Comparison of ENCODE assay signal across 35 cellular contexts in the genomic region with DNA sequence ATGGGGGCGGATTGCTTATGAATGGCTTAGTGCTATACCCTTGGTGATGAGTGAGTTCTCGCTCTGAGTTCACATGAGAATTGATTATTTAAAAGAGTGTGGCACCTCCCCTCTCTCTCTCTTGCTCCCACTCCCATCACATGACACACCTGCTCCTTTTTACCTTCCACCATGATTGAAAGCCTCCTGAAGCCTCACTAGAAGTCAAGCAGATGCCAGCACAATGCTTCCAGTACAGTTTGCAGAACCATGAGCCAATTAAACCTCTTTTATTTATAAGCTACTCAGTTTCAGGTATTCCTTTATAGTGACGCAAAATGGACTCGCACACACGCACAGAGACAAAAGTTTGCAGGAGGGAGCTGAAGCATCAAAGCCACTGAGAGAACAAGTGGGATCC.
"Had no signal": no experiment of that assay in that cellular context is flagged by ENCODE, and none has a peak within 500 bp of the region (broad histone marks: within the 10 kb centered on the region; RNA-seq: fewer than 3 reads in every experiment).

No MANE protein-coding gene starts in this region.

- H3K4me1 ChIP-seq: adrenal gland, body of pancreas, gastrocnemius medialis had no signal

- H3K27ac Mint-ChIP-seq: activated B cell treated with CpG ODN at 0.5 μM for 24 hours; activated CD4-positive, alpha-beta memory T cell treated with anti-CD3 and anti-CD28 coated beads for 36 hours; activated CD8-positive, alpha-beta memory T cell treated with anti-CD3 and anti-CD28 coated beads, Interleukin-2, amount 10 ng/mL, durations not matched to agents 7 days and 5 days; activated CD8-positive, alpha-beta T cell treated with anti-CD3 and anti-CD28 coated beads, Interleukin-2, amount 10 ng/mL, durations not matched to agents 7 days and 5 days; activated naive CD4-positive, alpha-beta T cell treated with anti-CD3 and anti-CD28 coated beads, Interleukin-2, amount 50 U/mL, for 24 hours; activated naive CD8-positive, alpha-beta T cell treated with anti-CD3 and anti-CD28 coated beads for 36 hours; activated naive CD8-positive, alpha-beta T cell treated with anti-CD3 and anti-CD28 coated beads, Interleukin-2, amount 50 U/mL, for 24 hours; activated T-helper 1 cell treated with anti-CD3 and anti-CD28 coated beads, Interleukin-12 subunit alpha, Interleukin-12 subunit beta, Interleukin-2, Interleukin-4 antibody, amounts not matched to agents 30 ng/mL and 10 ng/mL and 1 ng/mL, durations not matched to agents 14 hours and 24 hours and 36 hours; effector memory CD8-positive, alpha-beta T cell; T-helper 1 cell treated with Interleukin-12 subunit alpha and Interleukin-12 subunit beta and Interleukin-4 antibody, amounts not matched to agents 30 μg/mL and 1 μg/mL, for 36 hours; T-helper 2 cell treated with Interferon-gamma antibody and Interleukin-4, amounts not matched to agents 5 μg/mL and 100 μg/mL, for 36 hours had no signal

- H3K27me3 Mint-ChIP-seq: activated B cell treated with CpG ODN at 0.5 μM for 24 hours; activated CD4-positive, alpha-beta memory T cell treated with anti-CD3 and anti-CD28 coated beads for 36 hours; activated naive CD4-positive, alpha-beta T cell treated with anti-CD3 and anti-CD28 coated beads, Interleukin-2, amount 50 U/mL, for 24 hours; activated naive CD8-positive, alpha-beta T cell treated with anti-CD3 and anti-CD28 coated beads for 36 hours; activated naive CD8-positive, alpha-beta T cell treated with anti-CD3 and anti-CD28 coated beads, Interleukin-2, amount 50 U/mL, for 24 hours had no signal

- H3K4me1 Mint-ChIP-seq: activated B cell treated with CpG ODN at 0.5 μM for 24 hours; activated CD8-positive, alpha-beta memory T cell treated with anti-CD3 and anti-CD28 coated beads, Interleukin-2, amount 10 ng/mL, durations not matched to agents 7 days and 5 days; activated naive CD4-positive, alpha-beta T cell treated with anti-CD3 and anti-CD28 coated beads, Interleukin-2, amount 50 U/mL, for 24 hours; activated naive CD8-positive, alpha-beta T cell treated with anti-CD3 and anti-CD28 coated beads for 36 hours had no signal

- H3K27ac ChIP-seq: adrenal gland, body of pancreas, esophagus muscularis mucosa, foreskin keratinocyte, gastrocnemius medialis, heart left ventricle, WERI-Rb-1 had no signal

- H3K27me3 ChIP-seq: body of pancreas, esophagus muscularis mucosa, foreskin keratinocyte, gastrocnemius medialis, heart left ventricle had no signal

- H3K4me3 ChIP-seq: adrenal gland, body of pancreas, esophagus muscularis mucosa, gastrocnemius medialis, heart left ventricle had no signal

- H3K9me3 ChIP-seq: adrenal gland, body of pancreas, gastrocnemius medialis had no signal

- DNase-seq: activated B cell treated with CpG ODN at 0.5 μM for 24 hours; activated CD4-positive, alpha-beta memory T cell treated with anti-CD3 and anti-CD28 coated beads for 36 hours; activated CD4-positive, alpha-beta T cell treated with anti-CD3 and anti-CD28 coated beads for 48 hours; activated CD4-positive, alpha-beta T cell treated with anti-CD3 and anti-CD28 coated beads, Interleukin-2, amount 50 U/mL, for 1 hour; activated CD8-positive, alpha-beta memory T cell treated with anti-CD3 and anti-CD28 coated beads, Interleukin-2, amount 10 ng/mL, durations not matched to agents 7 days and 5 days; activated CD8-positive, alpha-beta memory T cell treated with anti-CD3 and anti-CD28 coated beads, Interleukin-2, amount 50 U/mL, for 4 hours; activated CD8-positive, alpha-beta T cell treated with anti-CD3 and anti-CD28 coated beads, Interleukin-2, amount 10 ng/mL, durations not matched to agents 7 days and 5 days; activated gamma-delta T cell; activated naive CD4-positive, alpha-beta T cell treated with Interleukin-2 at 50 U/mL for 16 hours; activated naive CD8-positive, alpha-beta T cell treated with anti-CD3 and anti-CD28 coated beads for 36 hours; activated naive CD8-positive, alpha-beta T cell treated with anti-CD3 and anti-CD28 coated beads, Interleukin-2, amount 50 U/mL, for 24 hours; activated T-cell treated with anti-CD3 and anti-CD28 coated beads, Interleukin-2, amount 50 U/mL, for 1 hour; activated T-cell treated with anti-CD3 and anti-CD28 coated beads, Interleukin-2, amount 50 U/mL, for 48 hours; adrenal gland; amygdala; aorta; body of pancreas; caudate nucleus; cortex of kidney; dermis blood vessel endothelial cell; effector CD4-positive, alpha-beta T cell; effector memory CD8-positive, alpha-beta T cell; erythroblast; foreskin keratinocyte; gastrocnemius medialis; glutamatergic neuron; heart left ventricle; T1000; WERI-Rb-1 had no signal

- H3K36me3 ChIP-seq: adrenal gland, esophagus muscularis mucosa, gastrocnemius medialis, heart left ventricle, WERI-Rb-1 had no signal

- H3K4me3 Mint-ChIP-seq: activated B cell treated with CpG ODN at 0.5 μM for 24 hours; activated CD4-positive, alpha-beta memory T cell treated with anti-CD3 and anti-CD28 coated beads for 36 hours; activated CD8-positive, alpha-beta memory T cell treated with anti-CD3 and anti-CD28 coated beads, Interleukin-2, amount 10 ng/mL, durations not matched to agents 7 days and 5 days; activated CD8-positive, alpha-beta T cell treated with anti-CD3 and anti-CD28 coated beads, Interleukin-2, amount 10 ng/mL, durations not matched to agents 7 days and 5 days; activated naive CD4-positive, alpha-beta T cell treated with anti-CD3 and anti-CD28 coated beads, Interleukin-2, amount 50 U/mL, for 24 hours; activated naive CD8-positive, alpha-beta T cell treated with anti-CD3 and anti-CD28 coated beads for 36 hours; activated naive CD8-positive, alpha-beta T cell treated with anti-CD3 and anti-CD28 coated beads, Interleukin-2, amount 50 U/mL, for 24 hours; activated T-helper 1 cell treated with anti-CD3 and anti-CD28 coated beads, Interleukin-12 subunit alpha, Interleukin-12 subunit beta, Interleukin-2, Interleukin-4 antibody, amounts not matched to agents 30 ng/mL and 10 ng/mL and 1 ng/mL, durations not matched to agents 14 hours and 24 hours and 36 hours; effector memory CD8-positive, alpha-beta T cell; T-helper 1 cell treated with Interleukin-12 subunit alpha and Interleukin-12 subunit beta and Interleukin-4 antibody, amounts not matched to agents 30 μg/mL and 1 μg/mL, for 36 hours; T-helper 2 cell treated with Interferon-gamma antibody and Interleukin-4, amounts not matched to agents 5 μg/mL and 100 μg/mL, for 36 hours had no signal

- H3K36me3 Mint-ChIP-seq: activated CD8-positive, alpha-beta memory T cell treated with anti-CD3 and anti-CD28 coated beads, Interleukin-2, amount 10 ng/mL, durations not matched to agents 7 days and 5 days; activated naive CD4-positive, alpha-beta T cell treated with anti-CD3 and anti-CD28 coated beads, Interleukin-2, amount 50 U/mL, for 24 hours; activated naive CD8-positive, alpha-beta T cell treated with anti-CD3 and anti-CD28 coated beads for 36 hours had no signal

- ATAC-seq: activated CD4-positive, CD25-positive, alpha-beta regulatory T cell treated with anti-CD3 and anti-CD28 coated beads, Interleukin-2, amount 50 U/mL, for 24 hours; activated CD8-positive, alpha-beta memory T cell treated with anti-CD3 and anti-CD28 coated beads, Interleukin-2, amount 10 ng/mL, durations not matched to agents 7 days and 5 days; activated CD8-positive, alpha-beta T cell treated with anti-CD3 and anti-CD28 coated beads, Interleukin-2, amount 10 ng/mL, durations not matched to agents 7 days and 5 days; activated naive CD8-positive, alpha-beta T cell treated with anti-CD3 and anti-CD28 coated beads, Interleukin-2, amount 50 U/mL, for 24 hours; body of pancreas; effector memory CD8-positive, alpha-beta T cell; foreskin keratinocyte; gastrocnemius medialis; heart left ventricle had no signal

- H3K9me3 Mint-ChIP-seq: effector memory CD8-positive, alpha-beta T cell had no signal
